ENCODE assay signal across 8 cellular contexts in genomic region chr17:75289832-75290337, GRCh38. TPM values are rescaled to one million over a fixed set of nuclear protein-coding genes. Genes with fewer than 3 reads are reported as not detected.
DNase-seq lines count a peak whose midpoint lies in the region; ATAC-seq and TF ChIP-seq lines count a peak whose summit lies in the region.

No MANE protein-coding gene starts in this region.

- ATAC-seq in GM18517 (IDR thresholded peaks at IDR 0.05; ENCODE audit: unreplicated experiment), result peak; percentile 24

- TF ChIP-seq CTCF in AG04450 (IDR thresholded peaks at IDR 0.05; ENCODE audit: low read depth, low read length) (peak; percentile 21; the same call in 1 of the 2 replicates), VCaP (conservative IDR thresholded peaks at IDR 0.05) (0 out of 2 replicates have a peak, but pooled peaks have one; percentile 30)

- POLR2A ChIA-PET in AG04450 (lab: Yijun Ruan, JAX), result interaction anchor here (0.6 to 1.4 kb wide), 8 partner anchors 10 to 249 kb away, joined by 3 to 24 read pairs (median 4); partner anchors contain the start of genes GGA3, GRB2 and MIF4GD

- CTCF ChIA-PET in AG04450 (lab: Charles Lee), result interaction anchor here (0.8 to 2.0 kb wide), 6 partner anchors 13 to 122 kb away, joined by 3 to 22 read pairs (median 4); partner anchors contain the start of gene MIF4GD

- no peak for DNase-seq in AG04450 (ENCODE audit: low read depth, low spot score)
- DNase-seq in dedifferentiated amniotic fluid mesenchymal stem cell (ENCODE audit: extremely low spot score), result peak; percentile 60
- DNase-seq in medulla oblongata (ENCODE audit: extremely low spot score), result peak; percentile 87
- DNase-seq in stimulated activated CD8-positive, alpha-beta memory T cell treated with anti-CD3 and anti-CD28 coated beads, Interleukin-15, amount 100 ng/mL, for 4 hours (ENCODE audit: low read depth in 2 of 2), result peak; percentile 46 to 51
- no peak for DNase-seq in HuH-7.5 (ENCODE audit: low spot score)

- H3K36me3 ChIP-seq in KOPT-K1 (ENCODE audit: insufficient read depth, low read length), result peaks cover 19% of the 10 kb centered on the region

- no peaks in the 10 kb centered on the region for H3K27me3 ChIP-seq in AG04450 (ENCODE audit: control insufficient read depth, insufficient read depth, low read length)

- H3K27ac ChIP-seq in AG04450 (ENCODE audit: low read depth, low read length) (peak overlapping the region; percentile 89), KOPT-K1 (ENCODE audit: low read depth, low read length, poor library complexity, severe bottlenecking) (peak overlapping the region; percentile 71), VCaP (peak overlapping the region; percentile 77)

- H3K9me3 ChIP-seq in AG04450 (ENCODE audit: control insufficient read depth, insufficient read depth, low read length), result no peaks in the 10 kb centered on the region
- H3K9me3 ChIP-seq in KOPT-K1 (ENCODE audit: insufficient read depth, low read length, poor library complexity, severe bottlenecking), result no peaks in the 10 kb centered on the region

- H3K4me3 ChIP-seq in AG04450 (ENCODE audit: low read depth, low read length), result peak overlapping the region; percentile 91

RNA-seq across cellular contexts. Expression of gene SLC25A19, which starts 0.7 kb away (rescaled TPM):
- 3.5 and 4.4 TPM in 2 replicates for polyA plus RNA-seq in AG04450 (2011; rRNA removed)
- 3.6 and 4.7 TPM in 2 replicates for polyA minus RNA-seq in AG04450 (2011; rRNA and poly(A)+ RNA removed)

RNA-seq across cellular contexts. Expression of gene MIF4GD, which starts 18.9 kb away (rescaled TPM):
- polyA plus RNA-seq in AG04450 (2011; rRNA removed), result 6.0 and 6.9 TPM in 2 replicates
- polyA minus RNA-seq in AG04450 (2011; rRNA and poly(A)+ RNA removed), result 4.3 and 4.7 TPM in 2 replicates

RNA-seq across cellular contexts. Expression of gene MRPS7, which starts 28.2 kb away (rescaled TPM):
- 53.8 and 62.6 TPM in 2 replicates for polyA plus RNA-seq in AG04450 (2011; rRNA removed)
- 28.8 and 29.8 TPM in 2 replicates for polyA minus RNA-seq in AG04450 (2011; rRNA and poly(A)+ RNA removed)

RNA-seq across cellular contexts. Expression of gene GGA3, which starts 28.5 kb away (rescaled TPM):
- 25.0 and 25.8 TPM in 2 replicates for polyA plus RNA-seq in AG04450 (2011; rRNA removed)
- 39.5 and 50.0 TPM in 2 replicates for polyA minus RNA-seq in AG04450 (2011; rRNA and poly(A)+ RNA removed)

Comparison
In these comparisons a context has a peak if more than half of its experiments do, and no peak if none do; other contexts are left out.
1. DNase-seq: peak in dedifferentiated amniotic fluid mesenchymal stem cell (single experiment), medulla oblongata (single experiment) and stimulated activated CD8-positive, alpha-beta memory T cell treated with anti-CD3 and anti-CD28 coated beads, Interleukin-15, amount 100 ng/mL, for 4 hours (2 of 2); none in AG04450 (single experiment) and HuH-7.5 (single experiment).
2. Peak in every context shown above with its lines, with median percentiles within 50 percentile points of each other: H3K27ac ChIP-seq.